ENCODE assay signal across 17 cellular contexts in the genomic region with DNA sequence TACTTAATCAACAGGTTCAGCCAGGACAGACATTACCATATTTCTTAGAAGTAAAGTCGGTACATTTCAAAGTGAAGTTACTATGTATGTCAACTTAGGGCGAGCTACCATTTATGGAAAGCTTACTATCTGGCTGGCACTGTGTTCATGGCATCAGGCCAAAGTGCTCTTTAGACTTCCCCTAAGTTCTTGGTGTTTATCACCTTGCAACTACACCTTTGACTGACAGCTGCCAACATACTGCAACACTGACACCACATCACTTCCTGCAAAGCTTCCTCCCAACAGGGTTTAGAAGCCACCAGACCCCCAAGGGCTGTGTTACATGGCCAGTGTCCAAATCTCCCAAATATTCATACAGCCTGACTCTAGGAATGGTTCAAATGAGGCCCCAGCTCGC.
A peak's percentile ranks its signal among the peaks of the same experiment; 100 is the strongest.
DNase-seq lines count a peak whose midpoint lies in the region; ATAC-seq, FAIRE-seq and TF ChIP-seq lines count a peak whose summit lies in the region.
"Had no signal": no experiment of that assay in that cellular context is flagged by ENCODE, and none has a peak within 500 bp of the region (broad histone marks: within the 10 kb centered on the region; RNA-seq: fewer than 3 reads in every experiment).

No MANE protein-coding gene starts in this region.

- no peak overlapping the region for H2BK5ac ChIP-seq in trophoblast cell (ENCODE audit: low read depth, low read length, poor library complexity)

- peak; percentile 39 for DNase-seq in activated CD4-positive, alpha-beta T cell treated with anti-CD3 and anti-CD28 coated beads for 36 hours
- no peak for DNase-seq in activated CD4-positive, alpha-beta T cell treated with anti-CD3 and anti-CD28 coated beads for 1 hour
- DNase-seq in HCT116 (ENCODE audit: low read depth, low spot score) (no peak), astrocyte (ENCODE audit: low read depth) (peak; percentile 8), trophoblast cell (no peak), NCI-H2029 (lab: John Stamatoyannopoulos, UW) (no peak), NCI-H446 treated with DMSO at 0.1 percent for 48 hours (lab: John Stamatoyannopoulos, UW) (no peak)
- DNase-seq: DMS79 treated with DMSO at 0.1 percent for 48 hours; stimulated activated CD4-positive, alpha-beta T cell treated with anti-CD3 and anti-CD28 coated beads, Interleukin-12 subunit alpha, Interleukin-12 subunit beta, amount 100 ng/mL, for 4 hours had no signal

- H3K9ac ChIP-seq in HCT116 (ENCODE audit: low read length) (peak overlapping the region; percentile 31), astrocyte (ENCODE audit: low read length) (no peak overlapping the region), trophoblast cell (ENCODE audit: low read length) (no peak overlapping the region)

- H4K91ac ChIP-seq in trophoblast cell (ENCODE audit: low read depth, low read length): no peak overlapping the region

- H3K18ac ChIP-seq in trophoblast cell (ENCODE audit: low read length): peak overlapping the region; percentile 51

- CTCF ChIA-PET in activated CD4-positive, alpha-beta T cell treated with anti-CD3 and anti-CD28 coated beads for 36 hours (lab: Charles Lee): no interaction called here
- CTCF ChIA-PET in HCT116 (lab: Charles Lee): no interaction called here

- no peak for TF ChIP-seq RAD21 in HCT116 (IDR thresholded peaks at IDR 0.05; ENCODE audit: low read depth)

- H3K4me1 ChIP-seq in HCT116 (ENCODE audit: control insufficient read depth in 1 of 2, insufficient read depth in 2 of 2, low read length in 2 of 2) (peaks cover 44 to 45% of the 10 kb centered on the region in 2 experiments), astrocyte (ENCODE audit: insufficient read depth, low read length) (peaks cover 34% of the 10 kb centered on the region), trophoblast cell (ENCODE audit: control insufficient read depth in 1 of 2, insufficient read depth in 2 of 2, low read length in 2 of 2) (peaks cover 17 to 18% of the 10 kb centered on the region in 2 experiments)
- H3K4me1 ChIP-seq: breast epithelium had no signal

- TF ChIP-seq CTCF in HCT116 (IDR thresholded peaks at IDR 0.05 in 2 of 3, conservative IDR thresholded peaks at IDR 0.05 in 1 of 3; ENCODE audit: borderline replicate concordance in 1 of 3, insufficient read depth in 1 of 3, low read depth in 2 of 3, low read length in 2 of 3) (no peak), astrocyte (IDR thresholded peaks at IDR 0.05; ENCODE audit: insufficient read depth, low read depth, low read length) (no peak)

- RAD21 ChIA-PET in HCT116 (lab: Charles Lee; ENCODE audit: low non-redundant PET in 1 of 2, low total read pairs in 2 of 2, uncharacterized antibody in 2 of 2, unreplicated experiment in 2 of 2): no interaction called here

- no peaks in the 10 kb centered on the region for H3K27me3 Mint-ChIP-seq in activated CD4-positive, alpha-beta T cell treated with anti-CD3 and anti-CD28 coated beads for 36 hours
- no peaks in the 10 kb centered on the region for H3K27me3 Mint-ChIP-seq in astrocyte (ENCODE audit: low read depth, unreplicated experiment)

- H3K4me1 Mint-ChIP-seq in activated CD4-positive, alpha-beta T cell treated with anti-CD3 and anti-CD28 coated beads for 36 hours: peaks cover 35% of the 10 kb centered on the region
- H3K4me1 Mint-ChIP-seq in astrocyte (ENCODE audit: low read depth, unreplicated experiment): peaks cover 35% of the 10 kb centered on the region

- no peak for FAIRE-seq in astrocyte (lab: Jason Lieb, UNC)
- FAIRE-seq: endometrium, GM12892 had no signal

- no CpG with 5 or more reads among the region's 3 CpGs for WGBS in trophoblast cell (ENCODE audit: extremely low coverage, insufficient coverage, insufficient read length)

- H3K27me3 ChIP-seq in HCT116 (ENCODE audit: insufficient read depth, low read length) (no peaks in the 10 kb centered on the region), astrocyte (ENCODE audit: insufficient read depth, low read length) (no peaks in the 10 kb centered on the region), trophoblast cell (ENCODE audit: insufficient read depth, low read length) (no peaks in the 10 kb centered on the region)
- H3K27me3 ChIP-seq: breast epithelium had no signal

- H2AFZ ChIP-seq in HCT116 (ENCODE audit: low read depth, low read length, poor library complexity, severe bottlenecking) (no peak overlapping the region), astrocyte (ENCODE audit: low read depth, low read length) (no peak overlapping the region), trophoblast cell (ENCODE audit: insufficient read depth, low read length, poor library complexity) (no peak overlapping the region)
- H2AFZ ChIP-seq: GM23338 had no signal

- no peaks in the 10 kb centered on the region for H3K36me3 ChIP-seq in HCT116 (ENCODE audit: control insufficient read depth in 1 of 2, insufficient read depth in 2 of 2, low read length in 2 of 2)
- no peaks in the 10 kb centered on the region for H3K36me3 ChIP-seq in astrocyte (ENCODE audit: insufficient read depth, low read length)
- no peaks in the 10 kb centered on the region for H3K36me3 ChIP-seq in trophoblast cell (ENCODE audit: control insufficient read depth in 1 of 2, insufficient read depth in 2 of 2, low read length in 2 of 2)
- H3K36me3 ChIP-seq: breast epithelium, left ventricle myocardium inferior had no signal

- H3K4ac ChIP-seq in trophoblast cell (ENCODE audit: low read depth, low read length): peak overlapping the region; percentile 80

- H3K4me3 Mint-ChIP-seq in activated CD4-positive, alpha-beta T cell treated with anti-CD3 and anti-CD28 coated beads for 36 hours: no peak overlapping the region
- no peak overlapping the region for H3K4me3 Mint-ChIP-seq in astrocyte (ENCODE audit: unreplicated experiment)
- H3K4me3 Mint-ChIP-seq: GM23338; T-helper 1 cell treated with Interleukin-12 subunit alpha and Interleukin-12 subunit beta and Interleukin-4 antibody, amounts not matched to agents 30 μg/mL and 1 μg/mL, for 36 hours had no signal

- TF ChIP-seq POLR2A in HCT116 (IDR thresholded peaks at IDR 0.05; ENCODE audit: borderline replicate concordance, extremely low read depth, insufficient read depth, insufficient read length): no peak

- no peak overlapping the region for H3K23ac ChIP-seq in trophoblast cell (ENCODE audit: low read length)

- H4K20me1 ChIP-seq in HCT116 (ENCODE audit: insufficient read depth) (no peaks in the 10 kb centered on the region), astrocyte (ENCODE audit: insufficient read depth, low read length) (no peaks in the 10 kb centered on the region)

- no peaks in the 10 kb centered on the region for H3K79me1 ChIP-seq in trophoblast cell (ENCODE audit: low read length)

- H3K27ac Mint-ChIP-seq in activated CD4-positive, alpha-beta T cell treated with anti-CD3 and anti-CD28 coated beads for 36 hours: peak overlapping the region; percentile 11
- H3K27ac Mint-ChIP-seq in astrocyte (ENCODE audit: unreplicated experiment): peak overlapping the region; percentile 62
- H3K27ac Mint-ChIP-seq: T-helper 1 cell treated with Interleukin-12 subunit alpha and Interleukin-12 subunit beta and Interleukin-4 antibody, amounts not matched to agents 30 μg/mL and 1 μg/mL, for 36 hours had no signal

- peak overlapping the region; percentile 24 for H2BK120ac ChIP-seq in trophoblast cell (ENCODE audit: insufficient read depth, low read length, poor library complexity)

- ATAC-seq in activated CD4-positive, alpha-beta T cell treated with anti-CD3 and anti-CD28 coated beads for 36 hours: peak; percentile 79
- no peak for ATAC-seq in HCT116
- ATAC-seq in GM21717 (IDR thresholded peaks at IDR 0.05; ENCODE audit: unreplicated experiment): no peak
- ATAC-seq: GM23338, Panc1 had no signal

- H2AK5ac ChIP-seq in trophoblast cell (ENCODE audit: low read length): no peak overlapping the region

- H3K4me2 ChIP-seq in HCT116 (ENCODE audit: low read length) (peak overlapping the region; percentile 71), astrocyte (ENCODE audit: low read length) (peak overlapping the region; percentile 43), trophoblast cell (ENCODE audit: low read length) (no peak overlapping the region)
- H3K4me2 ChIP-seq: GM23338 had no signal

- BruUV-seq in HCT116 (replicated peaks; lab: Mats Ljungman, UMichigan): no TSS peak

- peaks cover 15% of the 10 kb centered on the region for H3K36me3 Mint-ChIP-seq in activated CD4-positive, alpha-beta T cell treated with anti-CD3 and anti-CD28 coated beads for 36 hours (ENCODE audit: low read depth)
- no peaks in the 10 kb centered on the region for H3K36me3 Mint-ChIP-seq in astrocyte (ENCODE audit: low read depth, unreplicated experiment)

- peak overlapping the region; percentile 74 for H3K27ac ChIP-seq in HCT116 (ENCODE audit: low read depth, low read length)
- H3K27ac ChIP-seq in astrocyte (ENCODE audit: low read depth, low read length): peak overlapping the region; percentile 35
- no peak overlapping the region for H3K27ac ChIP-seq in trophoblast cell (ENCODE audit: low read depth, low read length)
- H3K27ac ChIP-seq: breast epithelium had no signal

- H3K9me3 ChIP-seq in HCT116 (ENCODE audit: control insufficient read depth in 1 of 2, insufficient read depth in 1 of 2, low read depth in 1 of 2, low read length in 2 of 2) (no peaks in the 10 kb centered on the region), astrocyte (ENCODE audit: insufficient read depth, low read depth, low read length) (no peaks in the 10 kb centered on the region), trophoblast cell (ENCODE audit: insufficient read depth, low read depth, low read length) (no peaks in the 10 kb centered on the region)

- intact Hi-C loops in activated CD4-positive, alpha-beta T cell treated with anti-CD3 and anti-CD28 coated beads for 36 hours (cut with DNase I, micrococcal nuclease): no loop called here
- intact Hi-C loops in HCT116 (cut with micrococcal nuclease): loop anchor here (2.0 to 5.0 kb wide), 2 partner anchors 34 to 69 kb away; no protein-coding TSS in a partner anchor

- H3K9me2 ChIP-seq in HCT116 (ENCODE audit: insufficient read depth): no peaks in the 10 kb centered on the region; the same call in 1 of the 2 replicates

- no peak overlapping the region for H4K12ac ChIP-seq in trophoblast cell (ENCODE audit: low read depth, low read length)

- no peak overlapping the region for H2BK12ac ChIP-seq in trophoblast cell (ENCODE audit: low read length)

- H3K9me3 Mint-ChIP-seq in activated CD4-positive, alpha-beta T cell treated with anti-CD3 and anti-CD28 coated beads for 36 hours (ENCODE audit: low read depth): peaks cover 10% of the 10 kb centered on the region
- H3K9me3 Mint-ChIP-seq in astrocyte (ENCODE audit: unreplicated experiment): peaks cover 2% of the 10 kb centered on the region

- POLR2A ChIA-PET in activated CD4-positive, alpha-beta T cell treated with anti-CD3 and anti-CD28 coated beads for 36 hours (lab: Charles Lee): no interaction called here
- POLR2A ChIA-PET in HCT116 (lab: Charles Lee): no interaction called here

- no peaks in the 10 kb centered on the region; the same call in 1 of the 2 replicates for H3K79me2 ChIP-seq in HCT116 (ENCODE audit: insufficient read depth, low read length)
- no peaks in the 10 kb centered on the region for H3K79me2 ChIP-seq in astrocyte (ENCODE audit: insufficient read depth, low read length)
- peaks cover 3% of the 10 kb centered on the region for H3K79me2 ChIP-seq in trophoblast cell (ENCODE audit: control insufficient read depth, insufficient read depth, low read length, poor library complexity)

- no peak overlapping the region for H4K8ac ChIP-seq in trophoblast cell (ENCODE audit: low read depth, low read length)

- no peak overlapping the region for H3K14ac ChIP-seq in trophoblast cell (ENCODE audit: low read length)

- H3K4me3 ChIP-seq in HCT116 (replicated peaks in 1 of 2; ENCODE audit: low read depth in 1 of 2, low read length in 2 of 2) (peak overlapping the region; percentile 35 to 45), astrocyte (ENCODE audit: insufficient read depth, low read depth, low read length) (no peak overlapping the region), trophoblast cell (ENCODE audit: low read depth, low read length) (no peak overlapping the region)
- H3K4me3 ChIP-seq: breast epithelium, GM23338, left ventricle myocardium inferior had no signal

Comparison
In these comparisons a context has a peak if more than half of its experiments do, and no peak if none do; other contexts are left out.
1. DNase-seq: peak in activated CD4-positive, alpha-beta T cell treated with anti-CD3 and anti-CD28 coated beads for 36 hours (single experiment) and astrocyte (single experiment); none in activated CD4-positive, alpha-beta T cell treated with anti-CD3 and anti-CD28 coated beads for 1 hour (single experiment), HCT116 (single experiment), trophoblast cell (0 of 2), NCI-H2029 (single experiment) and NCI-H446 treated with DMSO at 0.1 percent for 48 hours (single experiment).
2. H3K4me3 ChIP-seq: peak in HCT116 (2 of 2); none in astrocyte (single experiment) and trophoblast cell (single experiment).